ENCODE assay signal across 34 cellular contexts in the genomic region with DNA sequence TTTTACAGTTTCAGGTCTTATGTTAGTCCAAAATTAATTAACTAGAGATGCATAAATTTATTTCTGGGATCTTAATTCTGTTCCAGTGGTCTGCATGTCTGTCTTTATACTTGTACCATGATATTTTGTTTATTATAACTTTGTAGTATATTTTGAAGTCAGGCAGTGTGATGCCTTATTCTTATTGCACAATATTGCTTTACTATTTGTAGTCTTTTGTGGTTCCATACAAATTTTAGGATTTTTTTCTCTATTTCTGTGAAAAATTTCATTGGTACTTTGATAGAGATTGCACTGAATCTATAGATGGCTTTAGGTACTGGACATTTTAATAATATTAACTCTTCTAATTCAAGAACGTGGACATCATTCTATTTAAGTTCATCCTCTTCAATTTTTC.
"Had no signal": no experiment of that assay in that cellular context is flagged by ENCODE, and none has a peak within 500 bp of the region (broad histone marks: within the 10 kb centered on the region; RNA-seq: fewer than 3 reads in every experiment).

No MANE protein-coding gene starts in this region.

- ATAC-seq: activated naive CD4-positive, alpha-beta T cell treated with anti-CD3 and anti-CD28 coated beads, Interleukin-2, amount 50 U/mL, for 72 hours; activated naive CD8-positive, alpha-beta T cell treated with anti-CD3 and anti-CD28 coated beads, Interleukin-2, amount 50 U/mL, for 24 hours; activated T-cell treated with anti-CD3 and anti-CD28 coated beads, Interleukin-2, amount 50 U/mL, for 4 hours; activated T-cell treated with anti-CD3 and anti-CD28 coated beads, Interleukin-2, amount 50 U/mL, for 72 hours; activated T-helper 17 cell treated with anti-CD3 and anti-CD28 coated beads, Interleukin-2, amount 50 U/mL, for 72 hours; body of pancreas had no signal

- DNase-seq: activated effector memory CD4-positive, alpha-beta T cell treated with anti-CD3 and anti-CD28 coated beads, Interleukin-2, amount 50 U/mL, for 16 hours; activated effector memory CD4-positive, alpha-beta T cell treated with Interleukin-2 at 50 U/mL for 16 hours; activated gamma-delta T cell; activated gamma-delta T cell treated with Interleukin-2 at 50 U/mL for 16 hours; activated naive CD4-positive, alpha-beta T cell; activated naive CD4-positive, alpha-beta T cell treated with anti-CD3 and anti-CD28 coated beads for 36 hours; activated naive CD4-positive, alpha-beta T cell treated with anti-CD3 and anti-CD28 coated beads, Interleukin-2, amount 10 ng/mL, durations not matched to agents 7 days and 5 days; activated naive CD4-positive, alpha-beta T cell treated with anti-CD3 and anti-CD28 coated beads, Interleukin-2, amount 50 U/mL, for 16 hours; activated naive CD4-positive, alpha-beta T cell treated with Interleukin-2 at 50 U/mL for 16 hours; activated naive CD8-positive, alpha-beta T cell treated with anti-CD3 and anti-CD28 coated beads for 36 hours; activated naive CD8-positive, alpha-beta T cell treated with anti-CD3 and anti-CD28 coated beads, Interleukin-2, amount 10 ng/mL, durations not matched to agents 7 days and 5 days; activated naive CD8-positive, alpha-beta T cell treated with anti-CD3 and anti-CD28 coated beads, Interleukin-2, amount 50 U/mL, for 24 hours; activated T-cell treated with anti-CD3 and anti-CD28 coated beads, Interleukin-2, amount 50 U/mL, for 1 hour; activated T-cell treated with anti-CD3 and anti-CD28 coated beads, Interleukin-2, amount 50 U/mL, for 24 hours; activated T-cell treated with anti-CD3 and anti-CD28 coated beads, Interleukin-2, amount 50 U/mL, for 4 hours; activated T-cell treated with anti-CD3 and anti-CD28 coated beads, Interleukin-2, amount 50 U/mL, for 48 hours; activated T-cell treated with anti-CD3 and anti-CD28 coated beads, Interleukin-2, amount 50 U/mL, for 72 hours; adrenal gland; amniotic stem cell; amygdala; anterior cingulate cortex; aorta; body of pancreas; brain microvascular endothelial cell; caudate nucleus; central memory CD4-positive, alpha-beta T cell; cerebellar nuclear complex had no signal

- H3K4me3 ChIP-seq: adrenal gland, ascending aorta, body of pancreas, breast epithelium, cardiac muscle cell had no signal

- FAIRE-seq: astrocyte, bronchial epithelial cell had no signal

- H3K4me1 ChIP-seq: adrenal gland, ascending aorta, body of pancreas, breast epithelium had no signal

- H3K9me3 ChIP-seq: adrenal gland, ascending aorta, body of pancreas, breast epithelium had no signal

- H3K36me3 ChIP-seq: adrenal gland, ascending aorta, brain microvascular endothelial cell, breast epithelium, cardiac muscle cell had no signal

- H3K27ac ChIP-seq: adrenal gland, ascending aorta, body of pancreas, brain microvascular endothelial cell, breast epithelium, cardiac muscle cell had no signal

- H3K27me3 ChIP-seq: adrenal gland, ascending aorta, body of pancreas, brain microvascular endothelial cell, breast epithelium, cardiac muscle cell had no signal
